24 cellular contexts compared by ENCODE assay signal in genomic region chr2:197135806-197136205, GRCh38.
DNase-seq lines count a peak whose midpoint lies in the region; ATAC-seq and TF ChIP-seq lines count a peak whose summit lies in the region.
"Had no signal": no experiment of that assay in that cellular context is flagged by ENCODE, and none has a peak within 500 bp of the region (broad histone marks: within the 10 kb centered on the region; RNA-seq: fewer than 3 reads in every experiment).

No MANE protein-coding gene starts in this region.

- CTCF ChIA-PET in A673 (lab: Charles Lee) = no interaction called here

- no peaks in the 10 kb centered on the region for H3K27me3 ChIP-seq in A673 (replicated peaks; ENCODE audit: insufficient read depth, low read depth, low read length, poor library complexity)
- H3K27me3 ChIP-seq in osteoblast (ENCODE audit: insufficient read depth, low read length) = no peaks in the 10 kb centered on the region
- H3K27me3 ChIP-seq: BLaER1 treated with 17β-estradiol and CSF1 and Interleukin-3, amounts not matched to agents 10 nM and 100 nM; body of pancreas; neutrophil; uterus had no signal

- H3K27ac ChIP-seq in A673 (ENCODE audit: low read depth, low read length, poor library complexity, severe bottlenecking) (no peak overlapping the region), osteoblast (ENCODE audit: low read depth, low read length) (no peak overlapping the region)
- H3K27ac ChIP-seq: BLaER1 treated with 17β-estradiol and CSF1 and Interleukin-3, amounts not matched to agents 10 nM and 100 nM; body of pancreas; coronary artery; neutrophil; uterus had no signal

- no peak overlapping the region for H3K4me3 ChIP-seq in A673 (ENCODE audit: low read depth, low read length, poor library complexity, severe bottlenecking)
- no peak overlapping the region for H3K4me3 ChIP-seq in osteoblast (ENCODE audit: insufficient read depth, low read length)
- H3K4me3 ChIP-seq: BLaER1 treated with 17β-estradiol and CSF1 and Interleukin-3, amounts not matched to agents 10 nM and 100 nM; body of pancreas; coronary artery; HAP-1; uterus had no signal

- no TSS peak for BruUV-seq in A673 (replicated peaks; lab: Mats Ljungman, UMichigan)

- intact Hi-C loops in A673 (cut with micrococcal nuclease; ENCODE audit: unreplicated experiment) = no loop called here

- H3K9me3 Mint-ChIP-seq in T-helper 2 cell treated with Interferon-gamma antibody and Interleukin-4, amounts not matched to agents 5 μg/mL and 100 μg/mL, for 36 hours = no peaks in the 10 kb centered on the region
- H3K9me3 Mint-ChIP-seq in IgD-negative memory B cell = no peaks in the 10 kb centered on the region
- no peaks in the 10 kb centered on the region for H3K9me3 Mint-ChIP-seq in activated naive CD8-positive, alpha-beta T cell treated with anti-CD3 and anti-CD28 coated beads, Interleukin-2, amount 10 ng/mL, durations not matched to agents 7 days and 5 days
- H3K9me3 Mint-ChIP-seq in naive thymus-derived CD8-positive, alpha-beta T cell = peaks cover 0 to 1% (median 0%) of the 10 kb centered on the region in 9 donors
- H3K9me3 Mint-ChIP-seq: mesothelial cell of epicardium had no signal

- H3K9me3 ChIP-seq in A673 (ENCODE audit: low read depth, low read length, poor library complexity, severe bottlenecking) (no peaks in the 10 kb centered on the region), osteoblast (ENCODE audit: low read depth, low read length) (no peaks in the 10 kb centered on the region)
- H3K9me3 ChIP-seq: body of pancreas, HAP-1, neutrophil, uterus had no signal

- no peaks in the 10 kb centered on the region for H3K4me1 ChIP-seq in A673 (ENCODE audit: insufficient read depth, low read length, poor library complexity, severe bottlenecking)
- H3K4me1 ChIP-seq in osteoblast (ENCODE audit: insufficient read depth, low read length) = peaks cover 22% of the 10 kb centered on the region
- H3K4me1 ChIP-seq: HAP-1, uterus had no signal

- H3K79me2 ChIP-seq in osteoblast (ENCODE audit: insufficient read depth, low read length) = no peaks in the 10 kb centered on the region

- no peaks in the 10 kb centered on the region for H4K20me1 ChIP-seq in osteoblast (ENCODE audit: insufficient read depth, low read length)

- no peaks in the 10 kb centered on the region for H3K27me3 Mint-ChIP-seq in T-helper 2 cell treated with Interferon-gamma antibody and Interleukin-4, amounts not matched to agents 5 μg/mL and 100 μg/mL, for 36 hours (ENCODE audit: low read depth)
- peaks cover 2% of the 10 kb centered on the region for H3K27me3 Mint-ChIP-seq in IgD-negative memory B cell
- no peaks in the 10 kb centered on the region for H3K27me3 Mint-ChIP-seq in activated naive CD8-positive, alpha-beta T cell treated with anti-CD3 and anti-CD28 coated beads, Interleukin-2, amount 10 ng/mL, durations not matched to agents 7 days and 5 days
- H3K27me3 Mint-ChIP-seq in naive thymus-derived CD8-positive, alpha-beta T cell = no peaks in the 10 kb centered on the region

- peak overlapping the region; percentile 4 for H3K27ac Mint-ChIP-seq in T-helper 2 cell treated with Interferon-gamma antibody and Interleukin-4, amounts not matched to agents 5 μg/mL and 100 μg/mL, for 36 hours
- H3K27ac Mint-ChIP-seq in IgD-negative memory B cell = peak overlapping the region; percentile 81 to 87 (median 82)
- H3K27ac Mint-ChIP-seq in activated naive CD8-positive, alpha-beta T cell treated with anti-CD3 and anti-CD28 coated beads, Interleukin-2, amount 10 ng/mL, durations not matched to agents 7 days and 5 days = peak overlapping the region; percentile 32
- peak overlapping the region; percentile 85 to 100 (median 90) for H3K27ac Mint-ChIP-seq in naive thymus-derived CD8-positive, alpha-beta T cell
- H3K27ac Mint-ChIP-seq: mesothelial cell of epicardium had no signal

- H2AFZ ChIP-seq in osteoblast (ENCODE audit: low read length) = no peak overlapping the region

- TF ChIP-seq CTCF in A673 (conservative IDR thresholded peaks at IDR 0.05; ENCODE audit: low read depth, low read length) = no peak
- no peak for TF ChIP-seq CTCF in osteoblast (IDR thresholded peaks at IDR 0.05; ENCODE audit: extremely low read depth, low read depth, low read length)

- POLR2A ChIA-PET in activated naive CD8-positive, alpha-beta T cell treated with anti-CD3 and anti-CD28 coated beads, Interleukin-2, amount 10 ng/mL, durations not matched to agents 7 days and 5 days (lab: Charles Lee) = no interaction called here
- POLR2A ChIA-PET in naive thymus-derived CD8-positive, alpha-beta T cell (lab: Charles Lee) = interaction anchor here (1.0 to 1.5 kb wide), 5 partner anchors 9 to 174 kb away, joined by 3 to 5 read pairs (median 4); no protein-coding TSS in a partner anchor
- POLR2A ChIA-PET in A673 (lab: Charles Lee; ENCODE audit: low non-redundant PET) = no interaction called here

- DNase-seq in T-helper 2 cell treated with Interferon-gamma antibody and Interleukin-4, amounts not matched to agents 5 μg/mL and 100 μg/mL, for 36 hours (ENCODE audit: low spot score) = no peak
- DNase-seq in T-helper 2 cell (no peak), A673 (ENCODE audit: low spot score) (no peak), NCI-H1436 treated with DMSO at 0.1 percent for 48 hours (lab: John Stamatoyannopoulos, UW) (no peak), osteoblast (ENCODE audit: insufficient read length, low spot score, missing footprints) (no peak)
- DNase-seq in activated naive CD8-positive, alpha-beta T cell treated with anti-CD3 and anti-CD28 coated beads, Interleukin-2, amount 10 ng/mL, durations not matched to agents 7 days and 5 days = no peak
- DNase-seq in naive thymus-derived CD8-positive, alpha-beta T cell = no peak
- DNase-seq: 8988T; activated CD4-positive, CD25-positive, alpha-beta regulatory T cell; DMS153; foreskin fibroblast; NCI-H1417 treated with DMSO at 0.1 percent for 48 hours; NCI-H526 treated with DMSO at 0.1 percent for 48 hours; SHP77 treated with DMSO at 0.1 percent for 48 hours; stimulated activated CD4-positive, alpha-beta T cell treated with anti-CD3 and anti-CD28 coated beads, Interleukin-4, amount 100 ng/mL, for 24 hours; uterus had no signal

- peaks cover 63% of the 10 kb centered on the region for H3K36me3 Mint-ChIP-seq in T-helper 2 cell treated with Interferon-gamma antibody and Interleukin-4, amounts not matched to agents 5 μg/mL and 100 μg/mL, for 36 hours (ENCODE audit: low read depth)
- H3K36me3 Mint-ChIP-seq in IgD-negative memory B cell = peaks cover 16% of the 10 kb centered on the region
- H3K36me3 Mint-ChIP-seq in activated naive CD8-positive, alpha-beta T cell treated with anti-CD3 and anti-CD28 coated beads, Interleukin-2, amount 10 ng/mL, durations not matched to agents 7 days and 5 days = peaks cover 28% of the 10 kb centered on the region
- peaks cover 12 to 65% (median 32%) of the 10 kb centered on the region in 3 donors for H3K36me3 Mint-ChIP-seq in naive thymus-derived CD8-positive, alpha-beta T cell
- H3K36me3 Mint-ChIP-seq: mesothelial cell of epicardium had no signal

- no peak overlapping the region for H3K4me2 ChIP-seq in osteoblast (ENCODE audit: insufficient read depth, low read length)
- H3K4me2 ChIP-seq: BLaER1 treated with 17β-estradiol and CSF1 and Interleukin-3, amounts not matched to agents 10 nM and 100 nM had no signal

- ATAC-seq in activated naive CD8-positive, alpha-beta T cell treated with anti-CD3 and anti-CD28 coated beads, Interleukin-2, amount 10 ng/mL, durations not matched to agents 7 days and 5 days (ENCODE audit: low read depth) = no peak
- ATAC-seq in naive thymus-derived CD8-positive, alpha-beta T cell = no peak
- ATAC-seq: body of pancreas, HepG2 had no signal

- H3K36me3 ChIP-seq in A673 (ENCODE audit: insufficient read depth, low read length, poor library complexity, severe bottlenecking) (no peaks in the 10 kb centered on the region), osteoblast (ENCODE audit: insufficient read depth, low read length) (no peaks in the 10 kb centered on the region)
- H3K36me3 ChIP-seq: HAP-1, uterus had no signal

- H3K4me1 Mint-ChIP-seq in T-helper 2 cell treated with Interferon-gamma antibody and Interleukin-4, amounts not matched to agents 5 μg/mL and 100 μg/mL, for 36 hours (ENCODE audit: low read depth) = peaks cover 75% of the 10 kb centered on the region
- H3K4me1 Mint-ChIP-seq in IgD-negative memory B cell = peaks cover 68 to 79% (median 77%) of the 10 kb centered on the region in 3 donors
- H3K4me1 Mint-ChIP-seq in activated naive CD8-positive, alpha-beta T cell treated with anti-CD3 and anti-CD28 coated beads, Interleukin-2, amount 10 ng/mL, durations not matched to agents 7 days and 5 days = peaks cover 70% of the 10 kb centered on the region
- H3K4me1 Mint-ChIP-seq in naive thymus-derived CD8-positive, alpha-beta T cell = peaks cover 53 to 95% (median 94%) of the 10 kb centered on the region in 4 donors

- H3K4me3 Mint-ChIP-seq in T-helper 2 cell treated with Interferon-gamma antibody and Interleukin-4, amounts not matched to agents 5 μg/mL and 100 μg/mL, for 36 hours = no peak overlapping the region
- H3K4me3 Mint-ChIP-seq in IgD-negative memory B cell = peak overlapping the region in 2 of 4 donors; percentile 18 to 79
- H3K4me3 Mint-ChIP-seq in activated naive CD8-positive, alpha-beta T cell treated with anti-CD3 and anti-CD28 coated beads, Interleukin-2, amount 10 ng/mL, durations not matched to agents 7 days and 5 days = no peak overlapping the region
- peak overlapping the region in 4 of 10 donors; percentile 7 to 34 (median 28) for H3K4me3 Mint-ChIP-seq in naive thymus-derived CD8-positive, alpha-beta T cell
- H3K4me3 Mint-ChIP-seq: mesothelial cell of epicardium had no signal

Comparison
In these comparisons a context has a peak if more than half of its experiments do, and no peak if none do; other contexts are left out.
1. H3K27ac Mint-ChIP-seq: peak in every context shown above with its lines; median percentile 90 in naive thymus-derived CD8-positive, alpha-beta T cell; 82 in IgD-negative memory B cell; 32 in activated naive CD8-positive, alpha-beta T cell treated with anti-CD3 and anti-CD28 coated beads, Interleukin-2, amount 10 ng/mL, durations not matched to agents 7 days and 5 days; 4 in T-helper 2 cell treated with Interferon-gamma antibody and Interleukin-4, amounts not matched to agents 5 μg/mL and 100 μg/mL, for 36 hours.